10 cellular contexts compared by ENCODE assay signal in the genomic region with DNA sequence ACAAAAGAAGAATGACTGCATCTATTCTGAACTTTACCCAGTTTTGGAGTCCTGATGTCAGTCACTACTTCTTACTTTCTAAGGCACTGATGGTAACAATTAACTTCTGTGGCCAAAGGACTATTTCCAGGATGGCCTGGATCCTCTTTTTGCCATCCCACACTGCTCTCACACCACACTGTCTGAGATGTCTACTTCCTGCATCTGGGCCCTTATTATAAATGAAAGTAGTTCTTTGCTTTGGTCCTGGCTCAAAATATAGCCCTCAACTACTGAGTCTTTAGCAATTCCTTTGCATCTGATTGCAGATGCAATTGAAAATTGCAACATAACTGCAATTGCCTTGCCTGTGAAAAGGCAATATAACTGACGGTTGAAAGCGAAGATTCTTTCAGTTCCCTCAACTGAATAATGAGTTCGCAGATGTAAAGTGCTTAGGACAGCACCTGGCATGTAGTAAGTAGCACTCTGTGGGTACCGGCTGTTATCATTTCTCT. TPM values are rescaled to one million over a fixed set of nuclear protein-coding genes. Genes with fewer than 3 reads are reported as not detected.
DNase-seq lines count a peak whose midpoint lies in the region; ATAC-seq lines count a peak whose summit lies in the region.
"Had no signal": no experiment of that assay in that cellular context is flagged by ENCODE, and none has a peak within 500 bp of the region (broad histone marks: within the 10 kb centered on the region; RNA-seq: fewer than 3 reads in every experiment).

No MANE protein-coding gene starts in this region.

- H3K9me3 Mint-ChIP-seq in activated naive CD4-positive, alpha-beta T cell treated with anti-CD3 and anti-CD28 coated beads, Interleukin-2, amount 50 U/mL, for 72 hours = no peaks in the 10 kb centered on the region

- DNase-seq in left colon (no peak), SW480 (ENCODE audit: low spot score) (no peak)
- no peak for DNase-seq in stimulated activated naive CD4-positive, alpha-beta T cell treated with Interleukin-2 at 50 U/mL for 16 hours (lab: John Stamatoyannopoulos, UW)
- no peak for DNase-seq in activated naive CD4-positive, alpha-beta T cell treated with anti-CD3 and anti-CD28 coated beads, Interleukin-2, amount 50 U/mL, for 72 hours (ENCODE audit: low spot score in 2 of 2)
- DNase-seq in activated CD4-positive, CD25-positive, alpha-beta regulatory T cell treated with anti-CD3 and anti-CD28 coated beads, Interleukin-2, amount 50 U/mL, for 72 hours = no peak
- DNase-seq: activated CD4-positive, alpha-beta T cell treated with anti-CD3 and anti-CD28 coated beads, Interleukin-2, amount 50 U/mL, for 1 hour; dermis blood vessel endothelial cell had no signal

- H3K27ac Mint-ChIP-seq in activated naive CD4-positive, alpha-beta T cell treated with anti-CD3 and anti-CD28 coated beads, Interleukin-2, amount 50 U/mL, for 72 hours = no peak overlapping the region

- peaks cover 15 to 35% of the 10 kb centered on the region in 2 donors for H3K36me3 Mint-ChIP-seq in activated naive CD4-positive, alpha-beta T cell treated with anti-CD3 and anti-CD28 coated beads, Interleukin-2, amount 50 U/mL, for 72 hours

- intact Hi-C loops in left colon (cut with DNase I, micrococcal nuclease) = no loop called here

- peak; percentile 90 for ATAC-seq in GM18511 (IDR thresholded peaks at IDR 0.05; ENCODE audit: unreplicated experiment)
- ATAC-seq in GM21576 (IDR thresholded peaks at IDR 0.05; ENCODE audit: unreplicated experiment) = peak; percentile 89
- peak; percentile 85 for ATAC-seq in HG03460 (IDR thresholded peaks at IDR 0.05; ENCODE audit: unreplicated experiment)
- ATAC-seq in left colon = peak; percentile 72
- ATAC-seq in activated naive CD4-positive, alpha-beta T cell treated with anti-CD3 and anti-CD28 coated beads, Interleukin-2, amount 50 U/mL, for 72 hours = no peak

RNA-seq across cellular contexts. Expression of a gene that starts 44.2 kb away (rescaled TPM):
- 10 to 100 TPM; 18.9 to 23.3 TPM for total RNA-seq in left colon
- total RNA-seq in activated naive CD4-positive, alpha-beta T cell treated with anti-CD3 and anti-CD28 coated beads, Interleukin-2, amount 50 U/mL, for 72 hours = 10 to 100 TPM; 17.8 to 18.7 TPM

Comparison
In these comparisons a context has a peak if more than half of its experiments do, and no peak if none do; other contexts are left out.
1. ATAC-seq: peak in GM18511 (single experiment), GM21576 (single experiment), HG03460 (single experiment) and left colon (single experiment); none in activated naive CD4-positive, alpha-beta T cell treated with anti-CD3 and anti-CD28 coated beads, Interleukin-2, amount 50 U/mL, for 72 hours (0 of 2).